11 cellular contexts compared by ENCODE assay signal in genomic region chr5:154737667-154738320, GRCh38.
"Had no signal": no experiment of that assay in that cellular context is flagged by ENCODE, and none has a peak within 500 bp of the region (broad histone marks: within the 10 kb centered on the region; RNA-seq: fewer than 3 reads in every experiment).

No MANE protein-coding gene starts in this region.

- H3K27me3 Mint-ChIP-seq: stimulated activated naive CD8-positive, alpha-beta T cell treated with anti-CD3 and anti-CD28 coated beads, Interleukin-15, Interleukin-2, amounts not matched to agents 100 ng/mL and 50 ng/mL, for 24 hours had no signal

- H3K4me1 Mint-ChIP-seq: natural killer cell had no signal

- H3K27ac Mint-ChIP-seq: natural killer cell; stimulated activated naive CD8-positive, alpha-beta T cell treated with anti-CD3 and anti-CD28 coated beads, Interleukin-15, Interleukin-2, amounts not matched to agents 100 ng/mL and 50 ng/mL, for 24 hours had no signal

- ATAC-seq: left lobe of liver, natural killer cell had no signal

- DNase-seq: activated CD4-positive, alpha-beta T cell treated with anti-CD3 and anti-CD28 coated beads, Interleukin-2, amount 50 U/mL, for 48 hours; activated CD4-positive, CD25-positive, alpha-beta regulatory T cell treated with anti-CD3 and anti-CD28 coated beads, Interleukin-2, amount 50 U/mL, for 72 hours; activated T-cell treated with anti-CD3 and anti-CD28 coated beads, Interleukin-2, amount 50 U/mL, for 48 hours; aorta; foreskin melanocyte; head of caudate nucleus; mammary epithelial cell; natural killer cell; stimulated activated CD4-positive, alpha-beta T cell treated with anti-CD3 and anti-CD28 coated beads, Interleukin-4, amount 100 ng/mL, for 1 hour had no signal

- H3K36me3 Mint-ChIP-seq: natural killer cell had no signal

- H3K4me3 Mint-ChIP-seq: natural killer cell; stimulated activated naive CD8-positive, alpha-beta T cell treated with anti-CD3 and anti-CD28 coated beads, Interleukin-15, Interleukin-2, amounts not matched to agents 100 ng/mL and 50 ng/mL, for 24 hours had no signal

- H3K9me3 Mint-ChIP-seq: natural killer cell; stimulated activated naive CD8-positive, alpha-beta T cell treated with anti-CD3 and anti-CD28 coated beads, Interleukin-15, Interleukin-2, amounts not matched to agents 100 ng/mL and 50 ng/mL, for 24 hours had no signal
